ENCODE assay signal across 9 cellular contexts in the genomic region with DNA sequence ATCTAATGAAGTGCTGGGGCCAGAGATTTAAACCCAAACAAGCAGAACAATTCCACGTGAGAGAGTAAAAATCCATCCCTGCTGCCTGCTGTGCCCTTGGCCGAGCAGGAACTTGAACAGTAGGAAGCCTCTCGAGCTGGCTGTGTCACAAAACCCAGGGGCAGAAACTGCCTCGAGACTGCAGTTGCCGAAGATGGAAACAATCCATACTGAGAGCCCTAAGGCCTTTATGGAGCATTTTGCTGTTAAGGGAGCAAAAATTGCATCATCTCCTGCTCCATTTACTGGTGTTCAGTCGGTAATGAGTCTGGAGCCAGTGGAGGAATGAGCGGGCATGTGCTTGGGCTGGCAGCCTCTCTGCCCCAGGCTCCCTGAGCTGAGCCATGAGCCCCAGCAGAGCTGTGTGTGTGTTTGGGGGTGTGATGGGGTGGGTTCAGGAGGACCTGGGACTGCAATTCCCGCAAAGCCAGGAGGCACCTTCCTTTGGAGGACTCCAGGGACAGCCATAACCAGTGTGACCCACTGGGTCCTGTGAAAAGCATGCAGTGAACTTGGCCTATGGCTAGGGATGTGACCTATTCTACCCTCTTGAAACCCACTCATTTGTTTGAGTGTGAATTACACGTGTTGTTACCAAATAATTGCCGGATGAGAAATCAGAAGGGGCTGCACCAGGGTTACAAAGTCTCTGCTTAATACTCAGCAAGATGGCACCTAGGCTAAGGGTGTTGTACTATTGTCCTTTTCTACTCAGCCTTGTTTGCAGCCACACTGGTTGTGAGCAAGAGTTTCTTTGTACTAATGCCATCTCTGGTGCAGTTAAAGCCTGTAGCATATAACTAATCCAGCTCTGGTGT. TPM values are rescaled to one million over a fixed set of nuclear protein-coding genes. Genes with fewer than 3 reads are reported as not detected.
A peak's percentile ranks its signal among the peaks of the same experiment; 100 is the strongest.
DNase-seq lines count a peak whose midpoint lies in the region; ATAC-seq, FAIRE-seq and TF ChIP-seq lines count a peak whose summit lies in the region.
"Had no signal": no experiment of that assay in that cellular context is flagged by ENCODE, and none has a peak within 500 bp of the region (broad histone marks: within the 10 kb centered on the region; RNA-seq: fewer than 3 reads in every experiment).

No MANE protein-coding gene starts in this region.

- FAIRE-seq in GM19239 (lab: Jason Lieb, UNC): no peak

- peaks cover 44% of the 10 kb centered on the region for H3K4me1 Mint-ChIP-seq in central memory CD8-positive, alpha-beta T cell
- H3K4me1 Mint-ChIP-seq in osteocyte (ENCODE audit: unreplicated experiment): peaks cover 44% of the 10 kb centered on the region

- CTCF ChIA-PET in GM10248 (lab: Yijun Ruan, JAX): interaction anchor here (0.9 to 2.2 kb wide), 5 partner anchors 8 to 15 kb away, joined by 3 to 8 read pairs (median 4); no protein-coding TSS in a partner anchor

- H3K36me3 Mint-ChIP-seq in central memory CD8-positive, alpha-beta T cell (ENCODE audit: insufficient read depth): peaks cover 12% of the 10 kb centered on the region
- H3K36me3 Mint-ChIP-seq in osteocyte (ENCODE audit: unreplicated experiment): no peaks in the 10 kb centered on the region

- ATAC-seq in central memory CD8-positive, alpha-beta T cell (replicated peaks; ENCODE audit: extremely low read depth, poor library complexity, severe bottlenecking): peak; percentile 27
- ATAC-seq: foreskin keratinocyte had no signal

- POLR2A ChIA-PET in GM10248 (lab: Yijun Ruan, JAX): no interaction called here

- H3K9me3 Mint-ChIP-seq in central memory CD8-positive, alpha-beta T cell: no peaks in the 10 kb centered on the region
- no peaks in the 10 kb centered on the region for H3K9me3 Mint-ChIP-seq in osteocyte (ENCODE audit: unreplicated experiment)

- peaks cover 4% of the 10 kb centered on the region for H3K27me3 Mint-ChIP-seq in central memory CD8-positive, alpha-beta T cell
- H3K27me3 Mint-ChIP-seq in osteocyte (ENCODE audit: unreplicated experiment): no peaks in the 10 kb centered on the region

- H3K27ac Mint-ChIP-seq in central memory CD8-positive, alpha-beta T cell (ENCODE audit: low read depth): peak overlapping the region; percentile 89
- H3K27ac Mint-ChIP-seq in osteocyte (ENCODE audit: unreplicated experiment): peak overlapping the region; percentile 95

- DNase-seq in DMS 273 (lab: John Stamatoyannopoulos, UW; ENCODE audit: unreplicated experiment) (peak; percentile 59), DMS 273 treated with DMSO at 0.1 percent for 48 hours (lab: John Stamatoyannopoulos, UW) (no peak), NCI-H2227 (lab: John Stamatoyannopoulos, UW; ENCODE audit: unreplicated experiment) (peak; percentile 84), osteocyte (ENCODE audit: extremely low spot score, unreplicated experiment) (peak; percentile 91), GM10248 (ENCODE audit: extremely low spot score) (no peak), NCI-H2171 (lab: John Stamatoyannopoulos, UW) (no peak), GM19239 (ENCODE audit: insufficient read length, low spot score) (no peak)
- DNase-seq in central memory CD8-positive, alpha-beta T cell (ENCODE audit: low spot score in 2 of 2): no peak

- TF ChIP-seq CTCF in osteocyte (IDR thresholded peaks at IDR 0.05) (no peak), GM10248 (IDR thresholded peaks at IDR 0.05; ENCODE audit: control extremely low read depth, extremely low read depth, low read depth, missing control alignments) (no peak)

- H3K4me3 Mint-ChIP-seq in central memory CD8-positive, alpha-beta T cell: peak overlapping the region; percentile 48
- no peak overlapping the region for H3K4me3 Mint-ChIP-seq in osteocyte (ENCODE audit: unreplicated experiment)

RNA-seq across cellular contexts. Expression of a gene that starts 58.4 kb away (rescaled TPM):
- total RNA-seq in osteocyte: 2.3 and 4.0 TPM in 2 replicates

Comparison
In these comparisons a context has a peak if more than half of its experiments do, and no peak if none do; other contexts are left out.
1. DNase-seq: peak in DMS 273 (single experiment), NCI-H2227 (single experiment) and osteocyte (single experiment); none in DMS 273 treated with DMSO at 0.1 percent for 48 hours (single experiment), central memory CD8-positive, alpha-beta T cell (0 of 2), GM10248 (single experiment), NCI-H2171 (single experiment) and GM19239 (single experiment).